In the genomic region with DNA sequence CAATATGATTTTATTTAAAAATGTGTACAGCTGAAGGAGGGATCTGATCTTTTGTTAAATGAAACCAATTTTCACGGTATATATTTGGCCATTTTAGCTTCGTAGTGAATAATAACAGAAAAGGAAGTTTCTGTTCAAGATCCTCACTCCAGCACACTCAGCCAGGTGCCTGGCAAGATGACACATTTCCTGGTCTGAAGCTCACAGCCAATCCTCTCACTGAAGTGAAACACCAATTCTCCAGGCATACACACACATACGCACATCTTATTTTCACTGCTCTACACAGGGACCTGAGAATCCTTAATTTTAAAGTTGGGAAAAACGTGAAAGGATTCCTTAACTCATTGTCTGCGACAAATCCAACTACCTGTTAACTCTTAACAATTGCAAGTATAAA, we compare ENCODE assay signal across 8 cellular contexts. TPM values are rescaled to one million over a fixed set of nuclear protein-coding genes. Genes with fewer than 3 reads are reported as not detected.
DNase-seq lines count a peak whose midpoint lies in the region; ATAC-seq, FAIRE-seq and TF ChIP-seq lines count a peak whose summit lies in the region.
"Not testable (repeated sequence)": the region's sequence is repeated elsewhere in the genome, so short reads cannot be mapped to it uniquely, and the experiment has no call there.

No MANE protein-coding gene starts in this region.

- not testable (repeated sequence) for H3K27me3 Mint-ChIP-seq in activated CD8-positive, alpha-beta memory T cell treated with anti-CD3 and anti-CD28 coated beads, Interleukin-2, amount 10 ng/mL, durations not matched to agents 7 days and 5 days; stimulated activated naive CD8-positive, alpha-beta T cell treated with anti-CD3 and anti-CD28 coated beads, Interleukin-15, Interleukin-2, amounts not matched to agents 100 ng/mL and 50 ng/mL, for 24 hours

- not testable (repeated sequence) for FAIRE-seq in K562 (lab: Jason Lieb, UNC); HepG2 (lab: Jason Lieb, UNC)

- H3K27ac ChIP-seq in MM.1S (ENCODE audit: low read length) (peak overlapping the region; percentile 86), SK-N-SH (ENCODE audit: low read depth in 2 of 2, low read length in 1 of 2) (peak overlapping the region in 1 of 2 experiments; percentile 22; a peak in 1 of 4 replicates), epithelial cell of prostate (peak overlapping the region; percentile 52)
- not testable (repeated sequence) for H3K27ac ChIP-seq in K562 (ENCODE audit: extremely low read depth, low read depth, low read length); HepG2 (ENCODE audit: extremely low read length, insufficient read depth, low read length)

- H3K36me3 Mint-ChIP-seq in activated CD8-positive, alpha-beta memory T cell treated with anti-CD3 and anti-CD28 coated beads, Interleukin-2, amount 10 ng/mL, durations not matched to agents 7 days and 5 days: peaks cover 57% of the 10 kb centered on the region
- H3K36me3 Mint-ChIP-seq in stimulated activated naive CD8-positive, alpha-beta T cell treated with anti-CD3 and anti-CD28 coated beads, Interleukin-15, Interleukin-2, amounts not matched to agents 100 ng/mL and 50 ng/mL, for 24 hours (ENCODE audit: low read depth): peaks cover 67% of the 10 kb centered on the region

- not testable (repeated sequence) for H3K36me3 ChIP-seq in MM.1S (replicated peaks; ENCODE audit: insufficient read depth, low read length)
- peaks cover 47 to 62% of the 10 kb centered on the region in 2 experiments for H3K36me3 ChIP-seq in SK-N-SH (replicated peaks in 1 of 2; ENCODE audit: control insufficient read depth in 1 of 2, insufficient read depth in 2 of 2, low read length in 1 of 2)
- H3K36me3 ChIP-seq in K562 (ENCODE audit: control insufficient read depth, insufficient read depth, low read length): peaks cover 72% of the 10 kb centered on the region
- H3K36me3 ChIP-seq in HepG2 (replicated peaks in 1 of 2; ENCODE audit: control insufficient read depth in 1 of 2, insufficient read depth in 2 of 2, low read length in 2 of 2): peaks cover 8 to 57% of the 10 kb centered on the region in 2 experiments

- peaks cover 18% of the 10 kb centered on the region; the same call in 1 of the 2 replicates for H3K79me2 ChIP-seq in MM.1S (ENCODE audit: low read length)
- not testable (repeated sequence) for H3K79me2 ChIP-seq in SK-N-SH (ENCODE audit: insufficient read depth); K562 (ENCODE audit: control insufficient read depth, insufficient read depth, low read length); HepG2 (ENCODE audit: insufficient read depth, low read length)

- intact Hi-C loops in K562 (cut with micrococcal nuclease): loop anchor here (10.0 kb wide), 1 partner anchor 443 kb away; no protein-coding TSS in a partner anchor
- intact Hi-C loops in HepG2 (cut with micrococcal nuclease; ENCODE audit: unreplicated experiment): not testable (repeated sequence)

- H3K4me1 Mint-ChIP-seq in activated CD8-positive, alpha-beta memory T cell treated with anti-CD3 and anti-CD28 coated beads, Interleukin-2, amount 10 ng/mL, durations not matched to agents 7 days and 5 days: peaks cover 37% of the 10 kb centered on the region
- H3K4me1 Mint-ChIP-seq in stimulated activated naive CD8-positive, alpha-beta T cell treated with anti-CD3 and anti-CD28 coated beads, Interleukin-15, Interleukin-2, amounts not matched to agents 100 ng/mL and 50 ng/mL, for 24 hours (ENCODE audit: low read depth): peaks cover 22% of the 10 kb centered on the region

- TF ChIP-seq CTCF in MM.1S (IDR thresholded peaks at IDR 0.05; ENCODE audit: low read length); SK-N-SH (IDR thresholded peaks at IDR 0.05); K562 (IDR thresholded peaks at IDR 0.05 in 2 of 3, conservative IDR thresholded peaks at IDR 0.05 in 1 of 3; ENCODE audit: insufficient read depth in 2 of 3, low read depth in 1 of 3, low read length in 3 of 3); HepG2 (CRISPR knock-in tag; IDR thresholded peaks at IDR 0.05): not testable (repeated sequence)

- in situ Hi-C loops in K562 (cut with MboI): loop anchor here (5.0 kb wide), 1 partner anchor 121 kb away; no protein-coding TSS in a partner anchor
- in situ Hi-C loops in HepG2 (cut with HindIII; ENCODE audit: extremely low pct_ligation_motif_present, low pct_unique_long_range_greater_than_20kb): not testable (repeated sequence)

- not testable (repeated sequence) for TF ChIP-seq POLR2A in K562 (conservative IDR thresholded peaks at IDR 0.05); HepG2 (IDR thresholded peaks at IDR 0.05; ENCODE audit: insufficient read depth in 1 of 2, low read depth in 2 of 2, low read length in 2 of 2)

- H3F3A ChIP-seq in MM.1S (ENCODE audit: insufficient read depth, low read length): peaks cover 29% of the 10 kb centered on the region
- not testable (repeated sequence) for H3F3A ChIP-seq in SK-N-SH (replicated peaks; ENCODE audit: insufficient read depth)

- not testable (repeated sequence) for TF ChIP-seq RAD21 in SK-N-SH (IDR thresholded peaks at IDR 0.05; ENCODE audit: low read length); K562 (CRISPR knock-in tag; conservative IDR thresholded peaks at IDR 0.05 in 1 of 2, IDR thresholded peaks at IDR 0.05 in 1 of 2); HepG2 (CRISPR knock-in tag; IDR thresholded peaks at IDR 0.05)

- BruUV-seq in K562 (replicated peaks; lab: Mats Ljungman, UMichigan) (TSS peak; percentile 27), HepG2 (replicated peaks; lab: Mats Ljungman, UMichigan) (TSS peak; percentile 33)

- TF ChIP-seq EP300 in SK-N-SH (IDR thresholded peaks at IDR 0.05; ENCODE audit: borderline replicate concordance in 1 of 2, low read depth in 1 of 2, low read length in 1 of 2); K562 (IDR thresholded peaks at IDR 0.05; ENCODE audit: low read length); HepG2 (IDR thresholded peaks at IDR 0.05; ENCODE audit: low read depth in 2 of 2, low read length in 2 of 2); HepG2 (CRISPR knock-in tag; IDR thresholded peaks at IDR 0.05; ENCODE audit: borderline replicate concordance): not testable (repeated sequence)

- not testable (repeated sequence) for H3K9me2 ChIP-seq in MM.1S (replicated peaks; ENCODE audit: insufficient read depth, low read length); SK-N-SH

- not testable (repeated sequence) for H3K9me3 Mint-ChIP-seq in activated CD8-positive, alpha-beta memory T cell treated with anti-CD3 and anti-CD28 coated beads, Interleukin-2, amount 10 ng/mL, durations not matched to agents 7 days and 5 days (ENCODE audit: low read depth); stimulated activated naive CD8-positive, alpha-beta T cell treated with anti-CD3 and anti-CD28 coated beads, Interleukin-15, Interleukin-2, amounts not matched to agents 100 ng/mL and 50 ng/mL, for 24 hours

- CTCF ChIA-PET in SK-N-SH (lab: Yijun Ruan, JAX) (interaction anchor here (10.6 kb wide), 1 partner anchor 118 kb away, joined by 251 read pairs; no protein-coding TSS in a partner anchor), K562 (lab: Yijun Ruan, JAX; ENCODE audit: low intra/inter-chr PET ratio) (interaction anchor here (2.2 kb wide), 1 partner anchor 46 kb away, joined by 6 read pairs; no protein-coding TSS in a partner anchor), HepG2 (lab: Yijun Ruan, JAX; ENCODE audit: low intra/inter-chr PET ratio, low total read pairs) (interaction anchor here (0.7 to 3.3 kb wide), 2 partner anchors 119 to 439 kb away, joined by 4 to 45 read pairs; no protein-coding TSS in a partner anchor)
- CTCF ChIA-PET in activated CD8-positive, alpha-beta memory T cell treated with anti-CD3 and anti-CD28 coated beads, Interleukin-2, amount 10 ng/mL, durations not matched to agents 7 days and 5 days (lab: Charles Lee): interaction anchor here (0.7 kb wide), 1 partner anchor 118 kb away, joined by 3 read pairs; no protein-coding TSS in a partner anchor

- POLR2A ChIA-PET in SK-N-SH (lab: Yijun Ruan, JAX); K562 (lab: Yijun Ruan, JAX): not testable (repeated sequence)
- POLR2A ChIA-PET in HepG2 (lab: Yijun Ruan, JAX): interaction anchor here (1.0 kb wide), 1 partner anchor 24 kb away, joined by 4 read pairs; the partner anchor contains the start of gene TRIM25

- H3K4me1 ChIP-seq in MM.1S (ENCODE audit: low read length) (peaks cover 37% of the 10 kb centered on the region), SK-N-SH (ENCODE audit: control insufficient read depth in 1 of 2, insufficient read depth in 2 of 2, low read depth in 1 of 2, low read length in 1 of 2) (peaks cover 0 to 10% of the 10 kb centered on the region in 2 experiments; a peak in 1 of 4 replicates), HepG2 (ENCODE audit: insufficient read depth, low read length) (peaks cover 19% of the 10 kb centered on the region)
- H3K4me1 ChIP-seq in K562 (replicated peaks in 1 of 2; ENCODE audit: control insufficient read depth in 2 of 2, insufficient read depth in 2 of 2, low read length in 2 of 2): not testable (repeated sequence)

- H3K9me3 ChIP-seq in MM.1S (replicated peaks; ENCODE audit: insufficient read depth, low read length); SK-N-SH; K562 (replicated peaks; ENCODE audit: control insufficient read depth, insufficient read depth, low read depth, low read length); HepG2 (ENCODE audit: low read length): not testable (repeated sequence)

- peak; percentile 13 for DNase-seq in EL
- peak; percentile 82 for DNase-seq in MM.1S
- DNase-seq in SK-N-SH; activated CD8-positive, alpha-beta memory T cell treated with anti-CD3 and anti-CD28 coated beads, Interleukin-2, amount 10 ng/mL, durations not matched to agents 7 days and 5 days; K562 (ENCODE audit: extremely low read depth in 1 of 4, low spot score in 3 of 4); epithelial cell of prostate (ENCODE audit: low read depth, low spot score); HepG2 (ENCODE audit: low spot score): not testable (repeated sequence)

- H3K4me2 ChIP-seq in MM.1S (ENCODE audit: low read depth, low read length) (peak overlapping the region; percentile 73), SK-N-SH (peak overlapping the region; percentile 2; the same call in 1 of the 2 replicates)
- H3K4me2 ChIP-seq in K562 (ENCODE audit: insufficient read depth, low read length); HepG2 (ENCODE audit: low read depth, low read length): not testable (repeated sequence)

- H3K9me1 ChIP-seq in K562 (ENCODE audit: control insufficient read depth, insufficient read depth, low read length): not testable (repeated sequence)

- not testable (repeated sequence) for H3K4me3 Mint-ChIP-seq in activated CD8-positive, alpha-beta memory T cell treated with anti-CD3 and anti-CD28 coated beads, Interleukin-2, amount 10 ng/mL, durations not matched to agents 7 days and 5 days; stimulated activated naive CD8-positive, alpha-beta T cell treated with anti-CD3 and anti-CD28 coated beads, Interleukin-15, Interleukin-2, amounts not matched to agents 100 ng/mL and 50 ng/mL, for 24 hours

- peak overlapping the region; percentile 50 for H3K9ac ChIP-seq in MM.1S (ENCODE audit: low read length)
- H3K9ac ChIP-seq in SK-N-SH; K562 (ENCODE audit: insufficient read depth in 1 of 2, low read depth in 2 of 2, low read length in 2 of 2); HepG2 (ENCODE audit: insufficient read depth, low read depth, low read length): not testable (repeated sequence)

- peak overlapping the region; percentile 61 for H3K27ac Mint-ChIP-seq in activated CD8-positive, alpha-beta memory T cell treated with anti-CD3 and anti-CD28 coated beads, Interleukin-2, amount 10 ng/mL, durations not matched to agents 7 days and 5 days
- H3K27ac Mint-ChIP-seq in stimulated activated naive CD8-positive, alpha-beta T cell treated with anti-CD3 and anti-CD28 coated beads, Interleukin-15, Interleukin-2, amounts not matched to agents 100 ng/mL and 50 ng/mL, for 24 hours: peak overlapping the region; percentile 50

- H3K4me3 ChIP-seq in MM.1S (ENCODE audit: low read length): peak overlapping the region; percentile 33
- H3K4me3 ChIP-seq in SK-N-SH (ENCODE audit: low read depth in 2 of 2, low read length in 1 of 2); K562; HepG2 (replicated peaks in 1 of 3; ENCODE audit: insufficient read depth in 1 of 3, low read depth in 2 of 3, low read length in 3 of 3): not testable (repeated sequence)

- WGBS in SK-N-SH (ENCODE audit: low lambda C conversion rate): 91% methylated on average over 5 of the region's 5 CpGs
- 86% methylated on average over 5 of the region's 5 CpGs for WGBS in K562 (ENCODE audit: insufficient coverage, low coverage, missing lambda C conversion rate)
- WGBS in HepG2 (ENCODE audit: low lambda C conversion rate): 95% methylated on average over 5 of the region's 5 CpGs

- not testable (repeated sequence) for H4K20me1 ChIP-seq in MM.1S (ENCODE audit: insufficient read depth, low read length); SK-N-SH (ENCODE audit: insufficient read depth); K562 (replicated peaks; ENCODE audit: control insufficient read depth, insufficient read depth, low read length); HepG2 (ENCODE audit: insufficient read depth, low read length)

- not testable (repeated sequence) for H3K27me3 ChIP-seq in MM.1S (replicated peaks; ENCODE audit: insufficient read depth, low read length); SK-N-SH (ENCODE audit: insufficient read depth); K562 (ENCODE audit: control insufficient read depth in 2 of 2, insufficient read depth in 2 of 2, low read length in 2 of 2); HepG2 (ENCODE audit: control insufficient read depth in 1 of 2, insufficient read depth in 2 of 2, low read length in 2 of 2)

- not testable (repeated sequence) for H2AFZ ChIP-seq in MM.1S (ENCODE audit: low read length); SK-N-SH (ENCODE audit: low read depth); K562 (ENCODE audit: low read depth, low read length); HepG2 (ENCODE audit: low read length)

- ATAC-seq in activated CD8-positive, alpha-beta memory T cell treated with anti-CD3 and anti-CD28 coated beads, Interleukin-2, amount 10 ng/mL, durations not matched to agents 7 days and 5 days; K562; HepG2: not testable (repeated sequence)

RNA-seq across cellular contexts. Expression of gene COIL, which starts 22.6 kb away (rescaled TPM):
- polyA plus RNA-seq in SK-N-SH (2012; rRNA removed): 3.9 and 5.7 TPM in 2 replicates
- 5.6 and 6.7 TPM in 2 replicates for polyA plus RNA-seq in SK-N-SH (2012; cell fraction: cytosol; rRNA removed)
- polyA plus RNA-seq in SK-N-SH (2012; cell fraction: nucleus; rRNA removed): 5.7 and 8.1 TPM in 2 replicates
- total RNA-seq in activated CD8-positive, alpha-beta memory T cell treated with anti-CD3 and anti-CD28 coated beads, Interleukin-2, amount 10 ng/mL, durations not matched to agents 7 days and 5 days: 10 to 100 TPM; 16.6 to 21.3 TPM
- 7.4 and 16.0 TPM in 2 replicates for total RNA-seq in K562 (2011; cell fraction: chromatin; rRNA removed; ENCODE audit: low replicate concordance)
- 4.8 and 6.1 TPM in 2 replicates for total RNA-seq in K562 (2011; cell fraction: nucleolus; rRNA removed)
- 7.6 and 15.8 TPM in 2 replicates for total RNA-seq in K562 (2011; cell fraction: nucleoplasm; rRNA removed)
- total RNA-seq in K562 (2014; rRNA removed): 25.2 and 25.7 TPM in 2 replicates
- total RNA-seq in K562 (2014; rRNA removed; fragmentation: Illumina TruSeq; extraction: Trizol): 37.5 and 42.3 TPM in 2 replicates
- 37.7 and 40.9 TPM in 2 replicates for total RNA-seq in K562 (2015; rRNA removed; fragmentation: Illumina TruSeq; extraction: Trizol)
- 28.7 and 29.4 TPM in 2 replicates for total RNA-seq in K562 (2021)
- 18.3 and 25.9 TPM in 2 replicates for polyA plus RNA-seq in K562 (2011; rRNA removed)
- 5.5 and 9.5 TPM in 2 replicates for polyA plus RNA-seq in K562 (2011; cell fraction: cytosol; rRNA removed)
- polyA plus RNA-seq in K562 (2011; cell fraction: nucleus; rRNA removed): 5.8 and 7.7 TPM in 2 replicates
- polyA plus RNA-seq in K562 (2012): 18.5 and 24.7 TPM in 2 replicates
- 33.2 and 41.3 TPM in 2 replicates for polyA plus RNA-seq in K562 (2014; fragmentation: Illumina TruSeq; extraction: Trizol)
- 10 to 100 TPM; 23.9 to 30.8 TPM for polyA plus RNA-seq in K562 (2014; fragmentation: Nextera tagmentation; extraction: Ambion mirVana)
- 26.0 and 29.0 TPM in 2 replicates for polyA plus RNA-seq in K562 (2014; rRNA removed)
- polyA minus RNA-seq in K562 (2011; rRNA and poly(A)+ RNA removed): 19.6 and 21.9 TPM in 2 replicates
- polyA minus RNA-seq in K562 (2011; cell fraction: cytosol; rRNA and poly(A)+ RNA removed): 5.7 and 9.2 TPM in 2 replicates
- 5.5 and 7.4 TPM in 2 replicates for polyA minus RNA-seq in K562 (2011; cell fraction: nucleus; rRNA and poly(A)+ RNA removed)
- 29.4 and 39.0 TPM in 2 replicates for total RNA-seq in HepG2 (2016; rRNA removed; fragmentation: Illumina TruSeq; extraction: Trizol)
- 6.3 and 7.1 TPM in 2 replicates for total RNA-seq in HepG2 (2016; cell fraction: cytosol; rRNA removed; fragmentation: Illumina TruSeq; extraction: Trizol; ENCODE audit: low read depth)
- 30.1 and 39.1 TPM in 2 replicates for total RNA-seq in HepG2 (2016; cell fraction: insoluble cytoplasmic fraction; rRNA removed; fragmentation: Illumina TruSeq; extraction: Trizol)
- total RNA-seq in HepG2 (2016; cell fraction: membrane; rRNA removed; fragmentation: Illumina TruSeq; extraction: Trizol): 15.5 and 19.2 TPM in 2 replicates
- 22.5 and 22.8 TPM in 2 replicates for total RNA-seq in HepG2 (2016; cell fraction: nucleus; rRNA removed; fragmentation: Illumina TruSeq; extraction: Trizol)
- 5.7 and 8.1 TPM in 2 replicates for polyA plus RNA-seq in HepG2 (2011; rRNA removed)
- polyA plus RNA-seq in HepG2 (2011; cell fraction: cytosol; rRNA removed): 3.4 and 4.6 TPM in 2 replicates
- polyA plus RNA-seq in HepG2 (2011; cell fraction: nucleus; rRNA removed): 4.1 and 5.2 TPM in 2 replicates
- 9.5 and 14.7 TPM in 2 replicates for polyA plus RNA-seq in HepG2 (2012)
- 3.3 and 3.7 TPM in 2 replicates for polyA plus RNA-seq in HepG2 (2016; cell fraction: cytosol; fragmentation: Illumina TruSeq; extraction: Trizol; ENCODE audit: low read depth)
- polyA plus RNA-seq in HepG2 (2016; cell fraction: insoluble cytoplasmic fraction; fragmentation: Illumina TruSeq; extraction: Trizol; ENCODE audit: low read depth): 35.9 and 36.8 TPM in 2 replicates
- polyA plus RNA-seq in HepG2 (2016; cell fraction: membrane; fragmentation: Illumina TruSeq; extraction: Trizol; ENCODE audit: low read depth): 6.7 and 7.4 TPM in 2 replicates
- 29.1 and 29.2 TPM in 2 replicates for polyA plus RNA-seq in HepG2 (2016; cell fraction: nucleus; fragmentation: Illumina TruSeq; extraction: Trizol; ENCODE audit: insufficient read depth, low read depth)
- 4.9 and 6.4 TPM in 2 replicates for polyA minus RNA-seq in HepG2 (2011; rRNA and poly(A)+ RNA removed; ENCODE audit: low replicate concordance)
- polyA minus RNA-seq in HepG2 (2011; cell fraction: cytosol; rRNA and poly(A)+ RNA removed): 3.8 and 4.4 TPM in 2 replicates
- polyA minus RNA-seq in HepG2 (2011; cell fraction: nucleus; rRNA and poly(A)+ RNA removed): 9.0 and 10.3 TPM in 2 replicates

RNA-seq across cellular contexts. Expression of gene TRIM25, which starts 24.4 kb away (rescaled TPM):
- polyA plus RNA-seq in SK-N-SH (2012; rRNA removed): 17.1 and 24.2 TPM in 2 replicates
- polyA plus RNA-seq in SK-N-SH (2012; cell fraction: cytosol; rRNA removed): 18.0 and 21.9 TPM in 2 replicates
- polyA plus RNA-seq in SK-N-SH (2012; cell fraction: nucleus; rRNA removed): 39.0 and 52.3 TPM in 2 replicates
- 100 to 1,000 TPM; 166 to 227 TPM for total RNA-seq in activated CD8-positive, alpha-beta memory T cell treated with anti-CD3 and anti-CD28 coated beads, Interleukin-2, amount 10 ng/mL, durations not matched to agents 7 days and 5 days
- total RNA-seq in K562 (2011; cell fraction: chromatin; rRNA removed; ENCODE audit: low replicate concordance): 98.3 and 102 TPM in 2 replicates
- total RNA-seq in K562 (2011; cell fraction: nucleolus; rRNA removed): 46.4 and 52.8 TPM in 2 replicates
- total RNA-seq in K562 (2011; cell fraction: nucleoplasm; rRNA removed): 56.4 and 79.2 TPM in 2 replicates
- 24.2 and 26.5 TPM in 2 replicates for total RNA-seq in K562 (2014; rRNA removed)
- 28.9 and 33.9 TPM in 2 replicates for total RNA-seq in K562 (2014; rRNA removed; fragmentation: Illumina TruSeq; extraction: Trizol)
- 26.9 and 28.6 TPM in 2 replicates for total RNA-seq in K562 (2015; rRNA removed; fragmentation: Illumina TruSeq; extraction: Trizol)
- 46.6 and 49.5 TPM in 2 replicates for total RNA-seq in K562 (2021)
- polyA plus RNA-seq in K562 (2011; rRNA removed): 18.7 and 28.4 TPM in 2 replicates
- 15.8 and 17.8 TPM in 2 replicates for polyA plus RNA-seq in K562 (2011; cell fraction: cytosol; rRNA removed)
- 60.7 and 84.1 TPM in 2 replicates for polyA plus RNA-seq in K562 (2011; cell fraction: nucleus; rRNA removed)
- polyA plus RNA-seq in K562 (2012): 39.3 and 65.9 TPM in 2 replicates
- polyA plus RNA-seq in K562 (2014; fragmentation: Illumina TruSeq; extraction: Trizol): 44.1 and 46.4 TPM in 2 replicates
- 1 to 10 TPM; 5.9 to 8.5 TPM for polyA plus RNA-seq in K562 (2014; fragmentation: Nextera tagmentation; extraction: Ambion mirVana)
- polyA plus RNA-seq in K562 (2014; rRNA removed): 21.9 and 24.5 TPM in 2 replicates
- polyA minus RNA-seq in K562 (2011; rRNA and poly(A)+ RNA removed): 26.3 and 45.3 TPM in 2 replicates
- 15.9 and 20.9 TPM in 2 replicates for polyA minus RNA-seq in K562 (2011; cell fraction: cytosol; rRNA and poly(A)+ RNA removed)
- 22.1 and 33.8 TPM in 2 replicates for polyA minus RNA-seq in K562 (2011; cell fraction: nucleus; rRNA and poly(A)+ RNA removed)
- 38.3 and 42.2 TPM in 2 replicates for total RNA-seq in HepG2 (2016; rRNA removed; fragmentation: Illumina TruSeq; extraction: Trizol)
- total RNA-seq in HepG2 (2016; cell fraction: cytosol; rRNA removed; fragmentation: Illumina TruSeq; extraction: Trizol; ENCODE audit: low read depth): 11.5 and 12.7 TPM in 2 replicates
- 30.2 and 40.2 TPM in 2 replicates for total RNA-seq in HepG2 (2016; cell fraction: insoluble cytoplasmic fraction; rRNA removed; fragmentation: Illumina TruSeq; extraction: Trizol)
- 13.6 and 14.8 TPM in 2 replicates for total RNA-seq in HepG2 (2016; cell fraction: membrane; rRNA removed; fragmentation: Illumina TruSeq; extraction: Trizol)
- total RNA-seq in HepG2 (2016; cell fraction: nucleus; rRNA removed; fragmentation: Illumina TruSeq; extraction: Trizol): 60.9 and 76.8 TPM in 2 replicates
- polyA plus RNA-seq in HepG2 (2011; rRNA removed): 30.8 and 37.6 TPM in 2 replicates
- polyA plus RNA-seq in HepG2 (2011; cell fraction: cytosol; rRNA removed): 17.8 and 19.0 TPM in 2 replicates
- polyA plus RNA-seq in HepG2 (2011; cell fraction: nucleus; rRNA removed): 100 and 122 TPM in 2 replicates
- polyA plus RNA-seq in HepG2 (2012): 34.2 and 35.8 TPM in 2 replicates
- 1.8 and 2.0 TPM in 2 replicates for polyA plus RNA-seq in HepG2 (2016; cell fraction: cytosol; fragmentation: Illumina TruSeq; extraction: Trizol; ENCODE audit: low read depth)
- polyA plus RNA-seq in HepG2 (2016; cell fraction: insoluble cytoplasmic fraction; fragmentation: Illumina TruSeq; extraction: Trizol; ENCODE audit: low read depth): 32.0 and 43.7 TPM in 2 replicates
- polyA plus RNA-seq in HepG2 (2016; cell fraction: membrane; fragmentation: Illumina TruSeq; extraction: Trizol; ENCODE audit: low read depth): 5.0 and 6.2 TPM in 2 replicates
- polyA plus RNA-seq in HepG2 (2016; cell fraction: nucleus; fragmentation: Illumina TruSeq; extraction: Trizol; ENCODE audit: insufficient read depth, low read depth): 104 and 121 TPM in 2 replicates
- 51.6 and 77.7 TPM in 2 replicates for polyA minus RNA-seq in HepG2 (2011; rRNA and poly(A)+ RNA removed; ENCODE audit: low replicate concordance)
- 27.8 and 28.2 TPM in 2 replicates for polyA minus RNA-seq in HepG2 (2011; cell fraction: cytosol; rRNA and poly(A)+ RNA removed)
- polyA minus RNA-seq in HepG2 (2011; cell fraction: nucleus; rRNA and poly(A)+ RNA removed): 64.4 and 71.0 TPM in 2 replicates

RNA-seq across cellular contexts. Expression of gene SCPEP1, which starts 39.7 kb away (rescaled TPM):
- polyA plus RNA-seq in SK-N-SH (2012; rRNA removed): 99.6 and 124 TPM in 2 replicates
- 105 and 109 TPM in 2 replicates for polyA plus RNA-seq in SK-N-SH (2012; cell fraction: cytosol; rRNA removed)
- 95.1 and 141 TPM in 2 replicates for polyA plus RNA-seq in SK-N-SH (2012; cell fraction: nucleus; rRNA removed)
- 10 to 100 TPM; 21.0 to 47.6 TPM for total RNA-seq in activated CD8-positive, alpha-beta memory T cell treated with anti-CD3 and anti-CD28 coated beads, Interleukin-2, amount 10 ng/mL, durations not matched to agents 7 days and 5 days
- total RNA-seq in K562 (2011; cell fraction: chromatin; rRNA removed; ENCODE audit: low replicate concordance): 13.2 and 19.1 TPM in 2 replicates
- 15.3 and 21.4 TPM in 2 replicates for total RNA-seq in K562 (2011; cell fraction: nucleolus; rRNA removed)
- total RNA-seq in K562 (2011; cell fraction: nucleoplasm; rRNA removed): 16.1 and 19.9 TPM in 2 replicates
- 5.1 and 5.8 TPM in 2 replicates for total RNA-seq in K562 (2014; rRNA removed)
- 5.7 and 8.2 TPM in 2 replicates for total RNA-seq in K562 (2014; rRNA removed; fragmentation: Illumina TruSeq; extraction: Trizol)
- total RNA-seq in K562 (2015; rRNA removed; fragmentation: Illumina TruSeq; extraction: Trizol): 7.2 and 7.8 TPM in 2 replicates
- 8.1 and 10.0 TPM in 2 replicates for total RNA-seq in K562 (2021)
- polyA plus RNA-seq in K562 (2011; rRNA removed): 8.1 TPM in 2 replicates
- 4.1 and 5.1 TPM in 2 replicates for polyA plus RNA-seq in K562 (2011; cell fraction: cytosol; rRNA removed)
- polyA plus RNA-seq in K562 (2011; cell fraction: nucleus; rRNA removed): 12.2 and 20.2 TPM in 2 replicates
- 9.6 and 13.4 TPM in 2 replicates for polyA plus RNA-seq in K562 (2012)
- 6.6 TPM in 2 replicates for polyA plus RNA-seq in K562 (2014; fragmentation: Illumina TruSeq; extraction: Trizol)
- 10 to 100 TPM; 12.2 to 14.8 TPM for polyA plus RNA-seq in K562 (2014; fragmentation: Nextera tagmentation; extraction: Ambion mirVana)
- polyA plus RNA-seq in K562 (2014; rRNA removed): 5.4 and 6.8 TPM in 2 replicates
- polyA minus RNA-seq in K562 (2011; rRNA and poly(A)+ RNA removed): 2.9 and 4.1 TPM in 2 replicates
- 2.6 and 3.1 TPM in 2 replicates for polyA minus RNA-seq in K562 (2011; cell fraction: cytosol; rRNA and poly(A)+ RNA removed)
- polyA minus RNA-seq in K562 (2011; cell fraction: nucleus; rRNA and poly(A)+ RNA removed): 3.3 and 4.4 TPM in 2 replicates
- 12.3 and 27.3 TPM in 2 replicates for total RNA-seq in HepG2 (2016; rRNA removed; fragmentation: Illumina TruSeq; extraction: Trizol)
- 1.9 and 2.5 TPM in 2 replicates for total RNA-seq in HepG2 (2016; cell fraction: cytosol; rRNA removed; fragmentation: Illumina TruSeq; extraction: Trizol; ENCODE audit: low read depth)
- total RNA-seq in HepG2 (2016; cell fraction: insoluble cytoplasmic fraction; rRNA removed; fragmentation: Illumina TruSeq; extraction: Trizol): 13.5 and 27.2 TPM in 2 replicates
- 5.4 TPM in 2 replicates for total RNA-seq in HepG2 (2016; cell fraction: membrane; rRNA removed; fragmentation: Illumina TruSeq; extraction: Trizol)
- total RNA-seq in HepG2 (2016; cell fraction: nucleus; rRNA removed; fragmentation: Illumina TruSeq; extraction: Trizol): 18.9 and 24.3 TPM in 2 replicates
- polyA plus RNA-seq in HepG2 (2011; rRNA removed): 20.9 and 24.3 TPM in 2 replicates
- 12.8 and 18.3 TPM in 2 replicates for polyA plus RNA-seq in HepG2 (2011; cell fraction: cytosol; rRNA removed)
- 17.7 and 24.2 TPM in 2 replicates for polyA plus RNA-seq in HepG2 (2011; cell fraction: nucleus; rRNA removed)
- 23.2 and 26.2 TPM in 2 replicates for polyA plus RNA-seq in HepG2 (2012)
- polyA plus RNA-seq in HepG2 (2016; cell fraction: cytosol; fragmentation: Illumina TruSeq; extraction: Trizol; ENCODE audit: low read depth): 1.6 and 1.8 TPM in 2 replicates
- polyA plus RNA-seq in HepG2 (2016; cell fraction: insoluble cytoplasmic fraction; fragmentation: Illumina TruSeq; extraction: Trizol; ENCODE audit: low read depth): 10.5 and 11.5 TPM in 2 replicates
- polyA plus RNA-seq in HepG2 (2016; cell fraction: membrane; fragmentation: Illumina TruSeq; extraction: Trizol; ENCODE audit: low read depth): 2.4 and 3.1 TPM in 2 replicates
- polyA plus RNA-seq in HepG2 (2016; cell fraction: nucleus; fragmentation: Illumina TruSeq; extraction: Trizol; ENCODE audit: insufficient read depth, low read depth): 32.8 and 38.7 TPM in 2 replicates
- 8.0 and 10.3 TPM in 2 replicates for polyA minus RNA-seq in HepG2 (2011; rRNA and poly(A)+ RNA removed; ENCODE audit: low replicate concordance)
- polyA minus RNA-seq in HepG2 (2011; cell fraction: cytosol; rRNA and poly(A)+ RNA removed): 11.0 and 11.7 TPM in 2 replicates
- 6.5 and 7.5 TPM in 2 replicates for polyA minus RNA-seq in HepG2 (2011; cell fraction: nucleus; rRNA and poly(A)+ RNA removed)
